Comparison of ENCODE assay signal across 14 cellular contexts in the genomic region with DNA sequence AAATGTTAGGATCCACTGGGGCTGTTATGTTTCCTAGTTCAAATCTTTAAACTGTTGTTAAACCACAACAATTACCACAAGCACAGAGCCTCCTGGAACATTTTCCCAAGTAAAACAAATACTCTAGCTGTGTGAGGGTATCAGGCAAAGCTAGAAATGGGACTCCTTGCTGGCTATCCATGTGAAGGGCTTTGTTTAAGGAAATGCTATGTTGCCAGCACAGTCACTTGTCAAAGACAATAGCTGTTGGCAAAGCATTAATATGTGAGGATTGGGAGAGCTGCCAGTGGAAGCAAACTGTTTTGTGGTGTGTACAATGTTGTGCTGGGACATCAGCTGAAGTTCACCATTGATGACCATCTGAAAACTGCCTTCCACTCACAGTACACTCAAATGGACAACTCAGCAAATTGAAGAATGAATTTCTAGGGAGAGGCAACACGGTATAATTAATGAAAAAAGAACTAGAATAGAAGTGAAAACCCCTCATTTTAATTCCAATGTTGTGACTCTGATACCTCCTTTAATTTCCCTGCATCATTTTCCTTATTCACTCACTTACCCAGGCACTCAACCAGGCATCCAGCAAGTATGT.
DNase-seq lines count a peak whose midpoint lies in the region; ATAC-seq and TF ChIP-seq lines count a peak whose summit lies in the region.
"Had no signal": no experiment of that assay in that cellular context is flagged by ENCODE, and none has a peak within 500 bp of the region (broad histone marks: within the 10 kb centered on the region; RNA-seq: fewer than 3 reads in every experiment).

No MANE protein-coding gene starts in this region.

- H3K9me3 ChIP-seq in BLaER1 = no peaks in the 10 kb centered on the region
- no peaks in the 10 kb centered on the region for H3K9me3 ChIP-seq in RWPE2 (ENCODE audit: severe bottlenecking)
- no peaks in the 10 kb centered on the region for H3K9me3 ChIP-seq in muscle layer of duodenum (ENCODE audit: control insufficient read depth in 1 of 2, low read length in 2 of 2)

- H4K20me1 ChIP-seq in BLaER1 = no peaks in the 10 kb centered on the region

- 0 out of 2 replicates have a peak overlapping the region, but pooled peaks have one; percentile 10 for H3K4me2 ChIP-seq in BLaER1

- H3K9me3 Mint-ChIP-seq in type B pancreatic cell = peaks cover 6% of the 10 kb centered on the region
- H3K9me3 Mint-ChIP-seq: activated naive CD4-positive, alpha-beta T cell treated with anti-CD3 and anti-CD28 coated beads, Interleukin-2, amount 50 U/mL, for 24 hours had no signal

- peaks cover 13% of the 10 kb centered on the region for H3K4me1 Mint-ChIP-seq in type B pancreatic cell (ENCODE audit: unreplicated experiment)

- TF ChIP-seq CTCF in RWPE2 (IDR thresholded peaks at IDR 0.05; ENCODE audit: poor library complexity, severe bottlenecking) (no peak), fibroblast of mammary gland (conservative IDR thresholded peaks at IDR 0.05; ENCODE audit: control insufficient read depth, insufficient read depth, low read depth, low read length) (no peak), type B pancreatic cell (conservative IDR thresholded peaks at IDR 0.05) (no peak)

- H3K36me3 ChIP-seq in BLaER1 (no peaks in the 10 kb centered on the region), RWPE2 (ENCODE audit: low read depth) (no peaks in the 10 kb centered on the region), muscle layer of duodenum (ENCODE audit: control insufficient read depth in 1 of 2, insufficient read depth in 2 of 2, low read length in 2 of 2) (no peaks in the 10 kb centered on the region)

- H3K27ac ChIP-seq in BLaER1 (peak overlapping the region; percentile 29; the same call in 1 of the 2 replicates), RWPE2 (ENCODE audit: poor library complexity, severe bottlenecking) (peak overlapping the region; percentile 90), muscle layer of duodenum (ENCODE audit: low read length) (peak overlapping the region; percentile 26)

- H3K4me3 ChIP-seq in BLaER1 (no peak overlapping the region), RWPE2 (ENCODE audit: severe bottlenecking) (no peak overlapping the region), fibroblast of mammary gland (ENCODE audit: control insufficient read depth, low read depth, low read length) (no peak overlapping the region), muscle layer of duodenum (ENCODE audit: low read depth in 1 of 2, low read length in 2 of 2) (no peak overlapping the region)
- H3K4me3 ChIP-seq: lung had no signal

- no peak for DNase-seq in RWPE2 (ENCODE audit: low spot score)
- peak; percentile 57 for DNase-seq in fibroblast of mammary gland (ENCODE audit: low read depth)
- no peak for DNase-seq in activated CD4-positive, CD25-positive, alpha-beta regulatory T cell treated with anti-CD3 and anti-CD28 coated beads, Interleukin-2, amount 50 U/mL, for 72 hours
- DNase-seq in type B pancreatic cell (ENCODE audit: extremely low spot score, unreplicated experiment) = no peak
- DNase-seq: GF-D8; NCI-H187; stimulated activated naive CD8-positive, alpha-beta T cell treated with anti-CD3 and anti-CD28 coated beads, Interleukin-15, Interleukin-2, amounts not matched to agents 100 U/mL and 50 U/mL, for 24 hours had no signal

- H3K27me3 ChIP-seq in BLaER1 (no peaks in the 10 kb centered on the region), RWPE2 (ENCODE audit: insufficient read depth, poor library complexity, severe bottlenecking) (no peaks in the 10 kb centered on the region), muscle layer of duodenum (ENCODE audit: low read depth, low read length) (no peaks in the 10 kb centered on the region)

- no peak overlapping the region for H3K27ac Mint-ChIP-seq in type B pancreatic cell

- ATAC-seq in RWPE2 (ENCODE audit: low read depth) = no peak
- no peak for ATAC-seq in HG02759 (IDR thresholded peaks at IDR 0.05; ENCODE audit: unreplicated experiment)
- no peak for ATAC-seq in HG03571 (IDR thresholded peaks at IDR 0.05; ENCODE audit: unreplicated experiment)
- ATAC-seq: activated CD4-positive, CD25-positive, alpha-beta regulatory T cell treated with anti-CD3 and anti-CD28 coated beads, Interleukin-2, amount 50 U/mL, for 24 hours; stimulated activated naive CD8-positive, alpha-beta T cell treated with anti-CD3 and anti-CD28 coated beads, Interleukin-15, Interleukin-2, amounts not matched to agents 100 U/mL and 50 U/mL, for 24 hours had no signal

- H3K36me3 Mint-ChIP-seq in type B pancreatic cell = no peaks in the 10 kb centered on the region
- H3K36me3 Mint-ChIP-seq: activated naive CD4-positive, alpha-beta T cell treated with anti-CD3 and anti-CD28 coated beads, Interleukin-2, amount 50 U/mL, for 24 hours had no signal

- no peaks in the 10 kb centered on the region for H3K27me3 Mint-ChIP-seq in type B pancreatic cell
- H3K27me3 Mint-ChIP-seq: activated naive CD4-positive, alpha-beta T cell treated with anti-CD3 and anti-CD28 coated beads, Interleukin-2, amount 50 U/mL, for 24 hours had no signal

- no peak overlapping the region for H3K4me3 Mint-ChIP-seq in type B pancreatic cell
- H3K4me3 Mint-ChIP-seq: activated naive CD4-positive, alpha-beta T cell treated with anti-CD3 and anti-CD28 coated beads, Interleukin-2, amount 50 U/mL, for 24 hours had no signal

- no peak overlapping the region for H3K9ac ChIP-seq in BLaER1

- H3K4me1 ChIP-seq in BLaER1 (peaks cover 48% of the 10 kb centered on the region), RWPE2 (ENCODE audit: insufficient read depth, poor library complexity, severe bottlenecking) (peaks cover 20% of the 10 kb centered on the region), muscle layer of duodenum (ENCODE audit: control insufficient read depth in 1 of 2, insufficient read depth in 2 of 2, low read length in 2 of 2) (peaks cover 0 to 4% of the 10 kb centered on the region in 2 donors)

Comparison
In these comparisons a context has a peak if more than half of its experiments do, and no peak if none do; other contexts are left out.
1. H3K27ac ChIP-seq: peak in every context shown above with its lines; median percentile 90 in RWPE2; 29 in BLaER1; 26 in muscle layer of duodenum.